Comparison of ENCODE assay signal across 1 cellular context in genomic region chr7:123478056-123478455, GRCh38. TPM values are rescaled to one million over a fixed set of nuclear protein-coding genes. Genes with fewer than 3 reads are reported as not detected.
"Had no signal": no experiment of that assay in that cellular context is flagged by ENCODE, and none has a peak within 500 bp of the region (broad histone marks: within the 10 kb centered on the region; RNA-seq: fewer than 3 reads in every experiment).

No MANE protein-coding gene starts in this region.

RNA-seq across cellular contexts. Expression of gene IQUB, which starts 56.3 kb away (rescaled TPM):
- total RNA-seq: Peyer's patch had no signal
